10 cellular contexts compared by ENCODE assay signal in genomic region chr7:106365252-106366005, GRCh38.
DNase-seq lines count a peak whose midpoint lies in the region; ATAC-seq and TF ChIP-seq lines count a peak whose summit lies in the region.
"Had no signal": no experiment of that assay in that cellular context is flagged by ENCODE, and none has a peak within 500 bp of the region (broad histone marks: within the 10 kb centered on the region; RNA-seq: fewer than 3 reads in every experiment).

No MANE protein-coding gene starts in this region.

- no peak for TF ChIP-seq CTCF in GM12865 (IDR thresholded peaks at IDR 0.05; ENCODE audit: insufficient read depth, low read depth, low read length, missing control alignments)

- no peak overlapping the region for H3K4me3 ChIP-seq in GM12865 (ENCODE audit: low read depth, low read length)

- DNase-seq in GM12865 (ENCODE audit: low read depth) (peak; percentile 68), NCI-H460 (ENCODE audit: extremely low read depth, low read depth) (peak; percentile 51), left cardiac atrium (no peak), foreskin melanocyte (no peak), NCI-H2107 treated with DMSO at 0.1 percent for 48 hours (lab: John Stamatoyannopoulos, UW; ENCODE audit: unreplicated experiment) (no peak), OCI-M2 (lab: John Stamatoyannopoulos, UW; ENCODE audit: unreplicated experiment) (no peak)
- no peak for DNase-seq in central memory CD4-positive, alpha-beta T cell
- DNase-seq: cerebellar nuclear complex, T-helper 9 cell had no signal

- peak; percentile 72 for ATAC-seq in GM21619 (IDR thresholded peaks at IDR 0.05; ENCODE audit: unreplicated experiment)
- peak; percentile 17 to 84 for ATAC-seq in left cardiac atrium

- intact Hi-C loops in left cardiac atrium (cut with DNase I): no loop called here

Comparison
In these comparisons a context has a peak if more than half of its experiments do, and no peak if none do; other contexts are left out.
1. DNase-seq: peak in GM12865 (single experiment) and NCI-H460 (single experiment); none in left cardiac atrium (single experiment), foreskin melanocyte (single experiment), NCI-H2107 treated with DMSO at 0.1 percent for 48 hours (single experiment), OCI-M2 (single experiment) and central memory CD4-positive, alpha-beta T cell (single experiment).